In the genomic region with DNA sequence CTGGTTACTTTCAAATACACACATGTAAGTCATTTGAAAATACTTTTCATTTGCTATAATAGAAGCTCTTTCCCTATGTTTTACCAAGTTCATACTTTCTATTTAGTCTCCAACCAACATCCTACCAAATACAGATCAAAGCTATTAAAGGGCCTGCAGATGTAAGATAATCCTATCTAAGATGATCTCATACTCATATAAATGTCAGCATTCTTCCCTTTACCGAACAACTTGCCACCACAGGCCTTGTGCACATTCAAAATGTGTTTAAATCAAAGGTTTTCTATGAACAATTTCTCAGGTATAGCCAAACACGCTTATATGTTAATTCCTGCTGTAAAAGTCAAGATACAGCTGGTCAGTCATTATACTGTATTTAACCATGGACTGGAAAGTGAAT, we compare ENCODE assay signal across 16 cellular contexts. TPM values are rescaled to one million over a fixed set of nuclear protein-coding genes. Genes with fewer than 3 reads are reported as not detected.
DNase-seq lines count a peak whose midpoint lies in the region; ATAC-seq and TF ChIP-seq lines count a peak whose summit lies in the region.
"Had no signal": no experiment of that assay in that cellular context is flagged by ENCODE, and none has a peak within 500 bp of the region (broad histone marks: within the 10 kb centered on the region; RNA-seq: fewer than 3 reads in every experiment).

No MANE protein-coding gene starts in this region.

- no peak overlapping the region for H3K4me3 ChIP-seq in Jurkat, Clone E6-1 (ENCODE audit: low read length)
- H3K4me3 ChIP-seq in adipocyte (ENCODE audit: low read length) = no peak overlapping the region
- no peak overlapping the region for H3K4me3 ChIP-seq in smooth muscle cell
- no peak overlapping the region for H3K4me3 ChIP-seq in hepatocyte

- H3K9ac ChIP-seq in adipocyte (ENCODE audit: low read length) (no peak overlapping the region), smooth muscle cell (ENCODE audit: low read depth) (no peak overlapping the region)
- H3K9ac ChIP-seq: KMS-11 had no signal

- no peaks in the 10 kb centered on the region for H3K9me2 ChIP-seq in hepatocyte (replicated peaks; ENCODE audit: insufficient read depth)

- H3K27ac ChIP-seq in smooth muscle cell (ENCODE audit: low read depth) (peak overlapping the region; percentile 53), hepatocyte (no peak overlapping the region)
- H3K27ac ChIP-seq: KMS-11 had no signal

- ATAC-seq in HG03039 (IDR thresholded peaks at IDR 0.05; ENCODE audit: unreplicated experiment) = no peak

- H3K79me2 ChIP-seq in smooth muscle cell (ENCODE audit: low read depth) = no peaks in the 10 kb centered on the region
- H3K79me2 ChIP-seq in hepatocyte = no peaks in the 10 kb centered on the region

- H3F3A ChIP-seq in smooth muscle cell (ENCODE audit: low read depth) = peaks cover 17% of the 10 kb centered on the region

- H3K4me2 ChIP-seq in smooth muscle cell (peak overlapping the region; percentile 43), hepatocyte (no peak overlapping the region)
- H3K4me2 ChIP-seq: KMS-11 had no signal

- WGBS in smooth muscle cell (ENCODE audit: low lambda C conversion rate) = 38% methylated on average over 2 of the region's 2 CpGs
- 64% methylated on average over 2 of the region's 2 CpGs for WGBS in hepatocyte (ENCODE audit: low lambda C conversion rate, missing lambda C conversion rate)

- H3K27me3 ChIP-seq in adipocyte (replicated peaks; ENCODE audit: control insufficient read depth, insufficient read depth, low read length) (no peaks in the 10 kb centered on the region), smooth muscle cell (ENCODE audit: low read depth) (no peaks in the 10 kb centered on the region), hepatocyte (no peaks in the 10 kb centered on the region)

- H3K36me3 ChIP-seq in adipocyte (ENCODE audit: control insufficient read depth, insufficient read depth, low read length, severe bottlenecking) (peaks cover 20% of the 10 kb centered on the region), smooth muscle cell (ENCODE audit: low read depth) (no peaks in the 10 kb centered on the region), hepatocyte (replicated peaks; ENCODE audit: insufficient read depth, low read depth) (no peaks in the 10 kb centered on the region)

- DNase-seq in Jurkat, Clone E6-1 (ENCODE audit: low read depth, low spot score) = peak; percentile 44
- DNase-seq in adipocyte (ENCODE audit: low read depth) = peak; percentile 34
- DNase-seq in fibroblast of peridontal ligament (ENCODE audit: extremely low read depth) = peak; percentile 47
- no peak for DNase-seq in smooth muscle cell (lab: John Stamatoyannopoulos, UW; ENCODE audit: unreplicated experiment)
- DNase-seq in GM13976 (ENCODE audit: low spot score) = no peak
- DNase-seq in hepatocyte (ENCODE audit: low spot score) = no peak
- DNase-seq: Caco-2, H9, MM.1S, NCI-H1105 treated with DMSO at 0.1 percent for 48 hours, NCI-H187, NCI-H345, NCI-H526 treated with DMSO at 0.1 percent for 48 hours, SW 1271 had no signal

- in situ Hi-C loops in GM13976 (cut with MboI; ENCODE audit: low sequenced_read_pairs, unreplicated experiment) = no loop called here

- H2AFZ ChIP-seq in smooth muscle cell (ENCODE audit: low read depth) = no peak overlapping the region
- no peak overlapping the region for H2AFZ ChIP-seq in hepatocyte

- H3K4me1 ChIP-seq in adipocyte (ENCODE audit: control insufficient read depth, insufficient read depth, low read length) (peaks cover 15% of the 10 kb centered on the region), smooth muscle cell (ENCODE audit: low read depth) (peaks cover 4% of the 10 kb centered on the region), hepatocyte (ENCODE audit: insufficient read depth) (peaks cover 11% of the 10 kb centered on the region)
- H3K4me1 ChIP-seq: Caco-2 had no signal

- TF ChIP-seq CTCF in smooth muscle cell (IDR thresholded peaks at IDR 0.05; ENCODE audit: borderline replicate concordance, insufficient read depth, poor library complexity, severe bottlenecking) (no peak), GM13976 (IDR thresholded peaks at IDR 0.05; ENCODE audit: borderline replicate concordance, control extremely low read depth, extremely low read depth, insufficient read depth, missing control alignments) (no peak), hepatocyte (IDR thresholded peaks at IDR 0.05; ENCODE audit: poor library complexity) (no peak)

- no peaks in the 10 kb centered on the region for H4K20me1 ChIP-seq in smooth muscle cell (ENCODE audit: low read depth)
- H4K20me1 ChIP-seq in hepatocyte (ENCODE audit: insufficient read depth, poor library complexity, severe bottlenecking) = no peaks in the 10 kb centered on the region

- no peaks in the 10 kb centered on the region for H3K9me3 ChIP-seq in adipocyte (ENCODE audit: control insufficient read depth, low read length)
- no peaks in the 10 kb centered on the region for H3K9me3 ChIP-seq in smooth muscle cell (replicated peaks; ENCODE audit: low read depth)
- no peaks in the 10 kb centered on the region for H3K9me3 ChIP-seq in hepatocyte (ENCODE audit: low read depth)
- H3K9me3 ChIP-seq: Caco-2 had no signal

RNA-seq across cellular contexts. Expression of a gene that starts 23.3 kb away (rescaled TPM):
- 10.2 TPM for polyA plus RNA-seq in Jurkat, Clone E6-1 (2012; ENCODE audit: insufficient read depth, insufficient read length)
- 10.9 and 22.5 TPM in 2 replicates for total RNA-seq in smooth muscle cell
- 10.1 and 10.3 TPM in 2 replicates for polyA plus RNA-seq in smooth muscle cell
- 12.9 and 13.4 TPM in 2 replicates for total RNA-seq in hepatocyte
- 6.9 and 12.7 TPM in 2 replicates for polyA plus RNA-seq in hepatocyte

RNA-seq across cellular contexts. Expression of a gene that starts 39.5 kb away (rescaled TPM):
- polyA plus RNA-seq in Jurkat, Clone E6-1 (2012; ENCODE audit: insufficient read depth, insufficient read length) = 26.7 TPM
- total RNA-seq in smooth muscle cell (7.5 and 9.6 TPM in 2 replicates), hepatocyte (4.2 and 5.6 TPM in 2 replicates)
- polyA plus RNA-seq in smooth muscle cell (7.1 and 8.7 TPM in 2 replicates), hepatocyte (4.9 and 7.0 TPM in 2 replicates)

Comparison
In these comparisons a context has a peak if more than half of its experiments do, and no peak if none do; other contexts are left out.
1. DNase-seq: peak in Jurkat, Clone E6-1 (single experiment), adipocyte (single experiment) and fibroblast of peridontal ligament (single experiment); none in smooth muscle cell (single experiment), GM13976 (single experiment) and hepatocyte (single experiment).